ENCODE assay signal across 9 cellular contexts in the genomic region with DNA sequence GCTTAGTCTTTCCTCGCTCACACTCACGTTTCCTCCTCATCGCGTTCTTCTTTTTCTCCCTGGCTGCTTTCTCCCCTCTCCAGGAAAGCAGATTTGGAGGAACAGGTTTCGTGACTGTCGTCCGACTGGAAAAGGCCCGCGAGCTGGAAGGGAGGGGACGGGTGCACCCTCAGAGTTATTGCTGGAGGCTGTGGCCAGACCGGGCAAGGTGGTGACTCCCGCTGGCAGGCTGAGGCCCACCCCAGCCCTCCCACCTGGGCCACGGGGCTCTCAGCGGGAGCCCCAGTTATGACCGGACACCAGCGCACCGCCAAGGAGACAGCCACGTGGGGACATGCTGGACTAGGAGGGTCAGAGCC. TPM values are rescaled to one million over a fixed set of nuclear protein-coding genes. Genes with fewer than 3 reads are reported as not detected.
DNase-seq lines count a peak whose midpoint lies in the region; ATAC-seq and TF ChIP-seq lines count a peak whose summit lies in the region.
"Not testable (repeated sequence)": the region's sequence is repeated elsewhere in the genome, so short reads cannot be mapped to it uniquely, and the experiment has no call there.
"Had no signal": no experiment of that assay in that cellular context is flagged by ENCODE, and none has a peak within 500 bp of the region (broad histone marks: within the 10 kb centered on the region; RNA-seq: fewer than 3 reads in every experiment).

No MANE protein-coding gene starts in this region.

- not testable (repeated sequence) for H3K9me3 Mint-ChIP-seq in activated naive CD4-positive, alpha-beta T cell treated with anti-CD3 and anti-CD28 coated beads, Interleukin-2, amount 50 U/mL, for 24 hours

- not testable (repeated sequence) for H3K4me1 Mint-ChIP-seq in activated naive CD4-positive, alpha-beta T cell treated with anti-CD3 and anti-CD28 coated beads, Interleukin-2, amount 50 U/mL, for 24 hours

- peak overlapping the region; percentile 76 for H3K4me3 Mint-ChIP-seq in activated naive CD4-positive, alpha-beta T cell treated with anti-CD3 and anti-CD28 coated beads, Interleukin-2, amount 50 U/mL, for 24 hours

- H3K9me2 ChIP-seq in GM23248 (ENCODE audit: insufficient read depth) = not testable (repeated sequence)

- H3K4me3 ChIP-seq in GM23248 (peak overlapping the region; percentile 67), Peyer's patch (peak overlapping the region in 3 of 4 donors; percentile 44 to 53 (median 45)), duodenal mucosa (ENCODE audit: low read depth in 1 of 2, low read length in 2 of 2) (peak overlapping the region; percentile 67 to 73), muscle layer of colon (ENCODE audit: low read depth in 1 of 2, low read length in 2 of 2) (peak overlapping the region; percentile 56 to 61), skeletal muscle cell (ENCODE audit: low read depth, low read length) (peak overlapping the region; percentile 64), aorta (ENCODE audit: low read length in 2 of 2) (peak overlapping the region in 1 of 2 donors; percentile 66)

- H3K4me1 ChIP-seq in GM23248 (ENCODE audit: insufficient read depth); muscle layer of colon (ENCODE audit: insufficient read depth, low read length); aorta (ENCODE audit: control insufficient read depth in 1 of 2, insufficient read depth in 2 of 2, low read length in 2 of 2): not testable (repeated sequence)
- H3K4me1 ChIP-seq in Peyer's patch = peaks cover 5 to 16% (median 11%) of the 10 kb centered on the region in 4 donors
- H3K4me1 ChIP-seq in duodenal mucosa (ENCODE audit: control insufficient read depth in 1 of 2, insufficient read depth in 2 of 2, low read length in 2 of 2) = peaks cover 9 to 15% of the 10 kb centered on the region in 2 donors

- TF ChIP-seq POLR2A in Peyer's patch (IDR thresholded peaks at IDR 0.05) = not testable (repeated sequence)

- WGBS in GM23248 (ENCODE audit: low coverage in 1 of 2, low lambda C conversion rate in 2 of 2, missing lambda C conversion rate in 2 of 2), 2 experiments = 22 to 28% methylated on average over 11 to 18 of the region's 18 CpGs
- 15 to 24% methylated on average over 13 to 18 of the region's 18 CpGs for WGBS in aorta, 2 donors

- H2AFZ ChIP-seq in GM23248 = peak overlapping the region; percentile 74

- H3K79me2 ChIP-seq in GM23248 (ENCODE audit: insufficient read depth) = not testable (repeated sequence)

- not testable (repeated sequence) for H3K27ac ChIP-seq in GM23248; Peyer's patch; duodenal mucosa (ENCODE audit: low read depth, low read length); muscle layer of colon (ENCODE audit: low read depth, low read length); aorta (ENCODE audit: low read depth in 1 of 2, low read length in 2 of 2)

- H3K4me2 ChIP-seq in GM23248 (ENCODE audit: unreplicated experiment) = peak overlapping the region; percentile 87

- H3K36me3 Mint-ChIP-seq in activated naive CD4-positive, alpha-beta T cell treated with anti-CD3 and anti-CD28 coated beads, Interleukin-2, amount 50 U/mL, for 24 hours = not testable (repeated sequence)

- TF ChIP-seq CTCF in Peyer's patch (IDR thresholded peaks at IDR 0.05) = not testable (repeated sequence)

- not testable (repeated sequence) for H3F3A ChIP-seq in GM23248 (ENCODE audit: insufficient read depth)

- in situ Hi-C loops in GM23248 (cut with MboI) = not testable (repeated sequence)

- peaks cover 14% of the 10 kb centered on the region for H3K27me3 Mint-ChIP-seq in activated naive CD4-positive, alpha-beta T cell treated with anti-CD3 and anti-CD28 coated beads, Interleukin-2, amount 50 U/mL, for 24 hours

- intact Hi-C loops in left ventricle myocardium superior (cut with micrococcal nuclease); aorta (cut with DNase I): not testable (repeated sequence)

- H3K9ac ChIP-seq in GM23248 (peak overlapping the region; percentile 9; the same call in 1 of the 2 replicates), duodenal mucosa (ENCODE audit: low read depth in 1 of 2, low read length in 2 of 2) (peak overlapping the region in 1 of 2 donors; percentile 10)
- not testable (repeated sequence) for H3K9ac ChIP-seq in muscle layer of colon (ENCODE audit: low read length)

- not testable (repeated sequence) for DNase-seq in GM23248; Peyer's patch; left ventricle myocardium superior; skeletal muscle cell (ENCODE audit: low read depth); aorta

- H3K27me3 ChIP-seq in GM23248 (replicated peaks; ENCODE audit: insufficient read depth) = peaks cover 28% of the 10 kb centered on the region; the same call in 1 of the 2 replicates
- H3K27me3 ChIP-seq in Peyer's patch = peaks cover 0 to 12% of the 10 kb centered on the region in 2 donors
- peaks cover 25 to 35% of the 10 kb centered on the region in 2 donors for H3K27me3 ChIP-seq in duodenal mucosa (ENCODE audit: control insufficient read depth in 1 of 2, insufficient read depth in 2 of 2, low read length in 2 of 2)
- H3K27me3 ChIP-seq in muscle layer of colon (ENCODE audit: control insufficient read depth in 1 of 2, insufficient read depth in 2 of 2, low read length in 2 of 2) = peaks cover 6 to 43% of the 10 kb centered on the region in 2 donors
- H3K27me3 ChIP-seq in aorta (ENCODE audit: control insufficient read depth in 1 of 2, insufficient read depth in 2 of 2, low read length in 1 of 2) = not testable (repeated sequence)

- H3K36me3 ChIP-seq in GM23248 (ENCODE audit: low read depth); Peyer's patch; duodenal mucosa (ENCODE audit: control insufficient read depth in 1 of 2, insufficient read depth in 2 of 2, low read length in 2 of 2); muscle layer of colon (ENCODE audit: insufficient read depth, low read length); aorta (ENCODE audit: control insufficient read depth in 1 of 2, insufficient read depth in 2 of 2, low read length in 1 of 2): not testable (repeated sequence)

- H4K20me1 ChIP-seq in GM23248 (ENCODE audit: insufficient read depth) = not testable (repeated sequence)

- H3K27ac Mint-ChIP-seq in activated naive CD4-positive, alpha-beta T cell treated with anti-CD3 and anti-CD28 coated beads, Interleukin-2, amount 50 U/mL, for 24 hours = not testable (repeated sequence)

- not testable (repeated sequence) for H3K9me3 ChIP-seq in GM23248 (ENCODE audit: low read depth); Peyer's patch; duodenal mucosa (ENCODE audit: control insufficient read depth in 1 of 2, low read length in 2 of 2); muscle layer of colon (ENCODE audit: low read length); aorta (ENCODE audit: control insufficient read depth, low read length)

- ATAC-seq in left ventricle myocardium superior (peak; percentile 11), aorta (ENCODE audit: low FRiP score) (peak; percentile 27)

RNA-seq across cellular contexts. Expression of gene LAMP3, which starts 17.0 kb away (rescaled TPM):
- total RNA-seq in GM23248 (2014; rRNA removed; shearing (Covaris generic)) = 0.65 TPM in 1 of 2 replicates, not detected in the other
- polyA plus RNA-seq in GM23248 (2016; fragmentation: Nextera tagmentation; extraction: Ambion mirVana) = 0.08 TPM in 1 of 2 replicates, not detected in the other
- 1 to 10 TPM in 2 of 4 donors, under 1 TPM in 1, not detected in 1; 0.27 to 6.0 (median 2.5) TPM for total RNA-seq in Peyer's patch
- total RNA-seq in left ventricle myocardium superior = not detected
- total RNA-seq in aorta = under 1 TPM; 0.23 to 0.27 TPM
- under 1 TPM; 0.23 to 0.50 TPM for polyA plus RNA-seq in aorta
- total RNA-seq: frontal cortex had no signal
